30 cellular contexts compared by ENCODE assay signal in the genomic region with DNA sequence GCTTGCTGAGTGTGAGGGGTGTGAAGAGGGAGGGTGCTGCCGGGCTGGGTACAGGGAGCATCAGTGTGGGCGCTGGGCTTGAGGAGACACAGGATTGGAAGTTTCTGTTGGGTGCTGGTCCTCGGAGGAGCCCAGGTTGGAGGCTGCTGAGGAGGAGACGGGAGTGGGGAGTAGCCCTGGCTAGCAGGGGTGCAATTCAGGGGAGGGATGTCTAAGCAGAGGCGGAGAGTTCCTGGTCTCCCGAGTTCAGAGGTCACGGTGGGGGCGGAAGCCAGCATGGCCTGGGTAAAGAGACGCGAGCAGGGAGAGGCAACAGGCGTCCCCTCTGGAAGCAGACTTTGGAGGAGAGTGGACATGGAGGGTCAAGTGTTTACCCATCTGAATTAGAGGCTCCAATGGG.
DNase-seq lines count a peak whose midpoint lies in the region; ATAC-seq, FAIRE-seq and TF ChIP-seq lines count a peak whose summit lies in the region.
"Had no signal": no experiment of that assay in that cellular context is flagged by ENCODE, and none has a peak within 500 bp of the region (broad histone marks: within the 10 kb centered on the region; RNA-seq: fewer than 3 reads in every experiment).

No MANE protein-coding gene starts in this region.

- no peaks in the 10 kb centered on the region for H4K20me1 ChIP-seq in keratinocyte (ENCODE audit: control insufficient read depth, extremely low read depth, insufficient read depth, low read length)

- CTCF ChIA-PET in activated CD8-positive, alpha-beta T cell treated with anti-CD3 and anti-CD28 coated beads, Interleukin-2, amount 10 ng/mL, durations not matched to agents 7 days and 5 days (lab: Charles Lee) = no interaction called here
- CTCF ChIA-PET in activated CD8-positive, alpha-beta T cell treated with anti-CD3 and anti-CD28 coated beads for 36 hours (lab: Charles Lee) = no interaction called here
- CTCF ChIA-PET in RWPE1 (lab: Yijun Ruan, JAX) = interaction anchor here (0.6 kb wide), 1 partner anchor 54 kb away, joined by 3 read pairs; no protein-coding TSS in a partner anchor

- intact Hi-C loops in activated CD8-positive, alpha-beta T cell treated with anti-CD3 and anti-CD28 coated beads for 36 hours (cut with micrococcal nuclease) = no loop called here
- intact Hi-C loops in upper lobe of right lung (cut with DNase I) = no loop called here

- no peak for TF ChIP-seq CTCF in activated CD8-positive, alpha-beta T cell treated with anti-CD3 and anti-CD28 coated beads for 36 hours (IDR thresholded peaks at IDR 0.05)
- TF ChIP-seq CTCF in RWPE1 (conservative IDR thresholded peaks at IDR 0.05; ENCODE audit: low read depth) (no peak), keratinocyte (optimal IDR thresholded peaks at IDR 0.05 in 1 of 3, IDR thresholded peaks at IDR 0.05 in 1 of 3, conservative IDR thresholded peaks at IDR 0.05 in 1 of 3; ENCODE audit: extremely low read depth in 1 of 3, insufficient read depth in 2 of 3, low read length in 3 of 3) (no peak), upper lobe of right lung (IDR thresholded peaks at IDR 0.05) (no peak)

- peak overlapping the region; percentile 22 for H3K9ac ChIP-seq in keratinocyte (ENCODE audit: control insufficient read depth, extremely low read depth, insufficient read depth, low read length)

- no peaks in the 10 kb centered on the region for H3K9me3 Mint-ChIP-seq in activated CD8-positive, alpha-beta T cell treated with anti-CD3 and anti-CD28 coated beads, Interleukin-2, amount 10 ng/mL, durations not matched to agents 7 days and 5 days (ENCODE audit: insufficient read depth)
- H3K9me3 Mint-ChIP-seq in activated CD8-positive, alpha-beta T cell treated with anti-CD3 and anti-CD28 coated beads for 36 hours = peaks cover 4% of the 10 kb centered on the region
- no peaks in the 10 kb centered on the region for H3K9me3 Mint-ChIP-seq in stimulated activated memory B cell treated with anti-CD40 and anti-IgM and Interleukin-4, amounts not matched to agents 10 μg/mL and 1 μg/mL and 100 μg/mL, for 72 hours
- H3K9me3 Mint-ChIP-seq: IgD-negative memory B cell, T-cell had no signal

- no peak for FAIRE-seq in keratinocyte (lab: Jason Lieb, UNC)
- FAIRE-seq: A549, H54 had no signal

- dilution Hi-C loops in keratinocyte (cut with MboI; ENCODE audit: extremely low pct_ligation_motif_present, low sequenced_read_pairs) = no loop called here

- H3K4me1 ChIP-seq in keratinocyte (ENCODE audit: control insufficient read depth, extremely low read depth, insufficient read depth, low read length) (peaks cover 9% of the 10 kb centered on the region), upper lobe of right lung (no peaks in the 10 kb centered on the region)
- H3K4me1 ChIP-seq: A549, gastroesophageal sphincter, SJSA1, stomach, tibial artery had no signal

- no peaks in the 10 kb centered on the region for H3K9me3 ChIP-seq in keratinocyte (ENCODE audit: control insufficient read depth, low read depth, low read length)
- no peaks in the 10 kb centered on the region for H3K9me3 ChIP-seq in upper lobe of right lung
- H3K9me3 ChIP-seq: A549, gastroesophageal sphincter, SJSA1, stomach, tibial artery had no signal

- no peak for ATAC-seq in activated CD8-positive, alpha-beta T cell treated with anti-CD3 and anti-CD28 coated beads, Interleukin-2, amount 10 ng/mL, durations not matched to agents 7 days and 5 days
- no peak for ATAC-seq in activated CD8-positive, alpha-beta T cell treated with anti-CD3 and anti-CD28 coated beads for 36 hours
- no peak for ATAC-seq in stimulated activated memory B cell treated with anti-CD40 and anti-IgM and Interleukin-4, amounts not matched to agents 10 μg/mL and 1 μg/mL and 100 μg/mL, for 72 hours
- ATAC-seq in upper lobe of right lung = no peak
- ATAC-seq: A549, gastroesophageal sphincter, left colon, Panc1, T-cell had no signal

- H3K4me3 Mint-ChIP-seq in activated CD8-positive, alpha-beta T cell treated with anti-CD3 and anti-CD28 coated beads, Interleukin-2, amount 10 ng/mL, durations not matched to agents 7 days and 5 days = no peak overlapping the region
- H3K4me3 Mint-ChIP-seq in activated CD8-positive, alpha-beta T cell treated with anti-CD3 and anti-CD28 coated beads for 36 hours = no peak overlapping the region
- no peak overlapping the region for H3K4me3 Mint-ChIP-seq in stimulated activated memory B cell treated with anti-CD40 and anti-IgM and Interleukin-4, amounts not matched to agents 10 μg/mL and 1 μg/mL and 100 μg/mL, for 72 hours
- H3K4me3 Mint-ChIP-seq: CD8-positive, alpha-beta memory T cell; T-cell had no signal

- H3K36me3 ChIP-seq in keratinocyte (ENCODE audit: control insufficient read depth in 2 of 2, extremely low read depth in 1 of 2, insufficient read depth in 2 of 2, low read length in 2 of 2) = peaks cover 38 to 42% of the 10 kb centered on the region in 2 experiments
- H3K36me3 ChIP-seq in upper lobe of right lung = peaks cover 70% of the 10 kb centered on the region

- H3K36me3 Mint-ChIP-seq in activated CD8-positive, alpha-beta T cell treated with anti-CD3 and anti-CD28 coated beads, Interleukin-2, amount 10 ng/mL, durations not matched to agents 7 days and 5 days (ENCODE audit: low read depth) = peaks cover 57% of the 10 kb centered on the region
- peaks cover 37% of the 10 kb centered on the region for H3K36me3 Mint-ChIP-seq in activated CD8-positive, alpha-beta T cell treated with anti-CD3 and anti-CD28 coated beads for 36 hours (ENCODE audit: low read depth)
- H3K36me3 Mint-ChIP-seq in stimulated activated memory B cell treated with anti-CD40 and anti-IgM and Interleukin-4, amounts not matched to agents 10 μg/mL and 1 μg/mL and 100 μg/mL, for 72 hours = peaks cover 57% of the 10 kb centered on the region
- H3K36me3 Mint-ChIP-seq: IgD-negative memory B cell had no signal

- POLR2A ChIA-PET in activated CD8-positive, alpha-beta T cell treated with anti-CD3 and anti-CD28 coated beads, Interleukin-2, amount 10 ng/mL, durations not matched to agents 7 days and 5 days (lab: Charles Lee) = no interaction called here
- POLR2A ChIA-PET in activated CD8-positive, alpha-beta T cell treated with anti-CD3 and anti-CD28 coated beads for 36 hours (lab: Charles Lee) = no interaction called here
- POLR2A ChIA-PET in RWPE1 (lab: Yijun Ruan, JAX; ENCODE audit: low non-redundant PET) = interaction anchor here (0.6 kb wide), 1 partner anchor 8 kb away, joined by 3 read pairs; no protein-coding TSS in a partner anchor

- H3K4me2 ChIP-seq in keratinocyte (ENCODE audit: control insufficient read depth, extremely low read depth, insufficient read depth, low read depth, low read length) = no peak overlapping the region
- H3K4me2 ChIP-seq: A549, hepatocyte had no signal

- no peaks in the 10 kb centered on the region for H3K4me1 Mint-ChIP-seq in activated CD8-positive, alpha-beta T cell treated with anti-CD3 and anti-CD28 coated beads, Interleukin-2, amount 10 ng/mL, durations not matched to agents 7 days and 5 days (ENCODE audit: low read depth)
- H3K4me1 Mint-ChIP-seq in activated CD8-positive, alpha-beta T cell treated with anti-CD3 and anti-CD28 coated beads for 36 hours (ENCODE audit: low read depth) = peaks cover 2% of the 10 kb centered on the region
- peaks cover 33% of the 10 kb centered on the region for H3K4me1 Mint-ChIP-seq in stimulated activated memory B cell treated with anti-CD40 and anti-IgM and Interleukin-4, amounts not matched to agents 10 μg/mL and 1 μg/mL and 100 μg/mL, for 72 hours
- H3K4me1 Mint-ChIP-seq: T-cell had no signal

- no peaks in the 10 kb centered on the region for H3K79me2 ChIP-seq in keratinocyte (ENCODE audit: control insufficient read depth, insufficient read depth, low read length)
- H3K79me2 ChIP-seq: hepatocyte had no signal

- no peak overlapping the region for H2AFZ ChIP-seq in keratinocyte (ENCODE audit: control insufficient read depth, low read length)
- H2AFZ ChIP-seq: hepatocyte had no signal

- H3K27me3 ChIP-seq in keratinocyte (ENCODE audit: control insufficient read depth, extremely low read depth, insufficient read depth, low read length) = no peaks in the 10 kb centered on the region
- H3K27me3 ChIP-seq in upper lobe of right lung = no peaks in the 10 kb centered on the region
- H3K27me3 ChIP-seq: cardiac muscle cell, gastroesophageal sphincter, hepatocyte, SJSA1, stomach, tibial artery had no signal

- H3K27me3 Mint-ChIP-seq in activated CD8-positive, alpha-beta T cell treated with anti-CD3 and anti-CD28 coated beads, Interleukin-2, amount 10 ng/mL, durations not matched to agents 7 days and 5 days (ENCODE audit: low read depth) = no peaks in the 10 kb centered on the region
- H3K27me3 Mint-ChIP-seq in activated CD8-positive, alpha-beta T cell treated with anti-CD3 and anti-CD28 coated beads for 36 hours = no peaks in the 10 kb centered on the region
- H3K27me3 Mint-ChIP-seq in stimulated activated memory B cell treated with anti-CD40 and anti-IgM and Interleukin-4, amounts not matched to agents 10 μg/mL and 1 μg/mL and 100 μg/mL, for 72 hours = no peaks in the 10 kb centered on the region
- H3K27me3 Mint-ChIP-seq: CD8-positive, alpha-beta memory T cell; IgD-negative memory B cell; T-cell had no signal

- no peaks in the 10 kb centered on the region for H3K9me1 ChIP-seq in keratinocyte (ENCODE audit: control insufficient read depth, extremely low read depth, insufficient read depth, low read length)

- peak overlapping the region; percentile 73 for H3K27ac ChIP-seq in RWPE1
- no peak overlapping the region for H3K27ac ChIP-seq in keratinocyte (ENCODE audit: control insufficient read depth, insufficient read depth, low read length)
- no peak overlapping the region for H3K27ac ChIP-seq in upper lobe of right lung
- H3K27ac ChIP-seq: A549, cardiac muscle cell, gastroesophageal sphincter, hepatocyte, SJSA1, stomach, tibial artery had no signal

- H3K4me3 ChIP-seq in keratinocyte (ENCODE audit: control insufficient read depth in 2 of 3, extremely low read depth in 1 of 3, insufficient read depth in 2 of 3, low read depth in 1 of 3, low read length in 3 of 3) (no peak overlapping the region), upper lobe of right lung (no peak overlapping the region)
- H3K4me3 ChIP-seq: A549, cardiac muscle cell, gastroesophageal sphincter, hepatocyte, SJSA1, stomach, tibial artery had no signal

- H3K27ac Mint-ChIP-seq in activated CD8-positive, alpha-beta T cell treated with anti-CD3 and anti-CD28 coated beads, Interleukin-2, amount 10 ng/mL, durations not matched to agents 7 days and 5 days = peak overlapping the region; percentile 9
- no peak overlapping the region for H3K27ac Mint-ChIP-seq in activated CD8-positive, alpha-beta T cell treated with anti-CD3 and anti-CD28 coated beads for 36 hours
- H3K27ac Mint-ChIP-seq in stimulated activated memory B cell treated with anti-CD40 and anti-IgM and Interleukin-4, amounts not matched to agents 10 μg/mL and 1 μg/mL and 100 μg/mL, for 72 hours = peak overlapping the region; percentile 89
- H3K27ac Mint-ChIP-seq: IgD-negative memory B cell, T-cell had no signal

- no peak for DNase-seq in activated CD8-positive, alpha-beta T cell treated with anti-CD3 and anti-CD28 coated beads, Interleukin-2, amount 10 ng/mL, durations not matched to agents 7 days and 5 days
- DNase-seq in activated CD8-positive, alpha-beta T cell treated with anti-CD3 and anti-CD28 coated beads for 36 hours = no peak
- DNase-seq in RWPE1 (ENCODE audit: low spot score) = no peak
- DNase-seq in keratinocyte (ENCODE audit: low read depth, low spot score) = no peak
- DNase-seq in HT-29 (ENCODE audit: low spot score) = no peak
- no peak for DNase-seq in upper lobe of right lung
- DNase-seq in occipital lobe (lab: John Stamatoyannopoulos, UW) = no peak
- DNase-seq: activated CD4-positive, alpha-beta T cell treated with anti-CD3 and anti-CD28 coated beads for 1 hour; activated naive CD4-positive, alpha-beta T cell treated with anti-CD3 and anti-CD28 coated beads, Interleukin-2, amount 50 U/mL, for 16 hours; activated T-cell treated with anti-CD3 and anti-CD28 coated beads, Interleukin-2, amount 50 U/mL, for 48 hours; AML-193; CD8-positive, alpha-beta memory T cell; left colon; NCI-H1092; NCI-H1694 treated with DMSO at 0.1 percent for 48 hours; NCI-H510A; NK-92 treated with Interleukin-12 subunit alpha and Interleukin-12 subunit beta, amount 100 ng/mL, for 24 hours; stimulated activated CD4-positive, alpha-beta T cell treated with anti-CD3 and anti-CD28 coated beads, Interleukin-15, amount 100 ng/mL, for 24 hours; stomach; T-cell; tibial artery had no signal
